Comparison of ENCODE assay signal across 9 cellular contexts in genomic region chr14:64755661-64756265, GRCh38. TPM values are rescaled to one million over a fixed set of nuclear protein-coding genes. Genes with fewer than 3 reads are reported as not detected.
DNase-seq lines count a peak whose midpoint lies in the region; ATAC-seq and TF ChIP-seq lines count a peak whose summit lies in the region.
"Had no signal": no experiment of that assay in that cellular context is flagged by ENCODE, and none has a peak within 500 bp of the region (broad histone marks: within the 10 kb centered on the region; RNA-seq: fewer than 3 reads in every experiment).

No MANE protein-coding gene starts in this region.

- H3K27me3 ChIP-seq in CD4-positive, CD25-positive, alpha-beta regulatory T cell (ENCODE audit: control insufficient read depth, insufficient read depth, low read length): no peaks in the 10 kb centered on the region
- H3K27me3 ChIP-seq in mesendoderm (ENCODE audit: insufficient read depth, low read length, poor library complexity): no peaks in the 10 kb centered on the region

- no peak overlapping the region for H3K23ac ChIP-seq in mesendoderm (ENCODE audit: low read length)

- peaks cover 0 to 50% (median 19%) of the 10 kb centered on the region in 4 donors for H3K4me1 Mint-ChIP-seq in CD4-positive, CD25-positive, alpha-beta regulatory T cell
- peaks cover 27% of the 10 kb centered on the region for H3K4me1 Mint-ChIP-seq in activated T-cell treated with anti-CD3 and anti-CD28 coated beads, Interleukin-2, amount 50 U/mL, for 24 hours (ENCODE audit: low read depth)
- H3K4me1 Mint-ChIP-seq in natural killer cell: peaks cover 61 to 71% of the 10 kb centered on the region in 2 donors

- H3K56ac ChIP-seq in mesendoderm (ENCODE audit: low read length): no peak overlapping the region

- no peak overlapping the region for H3K18ac ChIP-seq in mesendoderm (ENCODE audit: low read length)

- no peak overlapping the region for H3K4me2 ChIP-seq in mesendoderm (ENCODE audit: low read length)

- H2AK5ac ChIP-seq in mesendoderm (ENCODE audit: low read length): no peak overlapping the region

- no peaks in the 10 kb centered on the region for H3K36me3 ChIP-seq in CD4-positive, CD25-positive, alpha-beta regulatory T cell (ENCODE audit: control insufficient read depth, insufficient read depth, low read length)
- no peaks in the 10 kb centered on the region for H3K36me3 ChIP-seq in mesendoderm (ENCODE audit: control insufficient read depth, insufficient read depth, low read length)

- no peak for TF ChIP-seq CTCF in natural killer cell (IDR thresholded peaks at IDR 0.05)

- H3K27ac ChIP-seq in CD4-positive, CD25-positive, alpha-beta regulatory T cell (ENCODE audit: insufficient read depth, low read length, poor library complexity, severe bottlenecking): peak overlapping the region; percentile 59
- no peak overlapping the region for H3K27ac ChIP-seq in mesendoderm (ENCODE audit: low read depth, low read length)
- H3K27ac ChIP-seq: SK-N-MC had no signal

- H2BK15ac ChIP-seq in mesendoderm (replicated peaks; ENCODE audit: low read depth): no peak overlapping the region

- H3K9me3 ChIP-seq in CD4-positive, CD25-positive, alpha-beta regulatory T cell (ENCODE audit: control insufficient read depth in 2 of 2, low read length in 2 of 2): no peaks in the 10 kb centered on the region

- no peak overlapping the region for H2BK120ac ChIP-seq in mesendoderm (ENCODE audit: low read depth, low read length)

- H2BK5ac ChIP-seq in mesendoderm (ENCODE audit: low read length): no peak overlapping the region

- no peaks in the 10 kb centered on the region for H3K36me3 Mint-ChIP-seq in CD4-positive, CD25-positive, alpha-beta regulatory T cell
- H3K36me3 Mint-ChIP-seq in activated T-cell treated with anti-CD3 and anti-CD28 coated beads, Interleukin-2, amount 50 U/mL, for 24 hours (ENCODE audit: low read depth): no peaks in the 10 kb centered on the region
- H3K36me3 Mint-ChIP-seq in natural killer cell: no peaks in the 10 kb centered on the region

- H4K8ac ChIP-seq in mesendoderm (ENCODE audit: low read depth, low read length): no peak overlapping the region

- intact Hi-C loops in natural killer cell (cut with micrococcal nuclease): loop anchor here (2.0 to 5.0 kb wide), 2 partner anchors 33 to 51 kb away; partner anchors contain the start of gene PLEKHG3
- intact Hi-C loops in posterior vena cava (cut with DNase I): no loop called here

- no CpG with 5 or more reads among the region's 10 CpGs for WGBS in mesendoderm (ENCODE audit: extremely low coverage, insufficient coverage, low lambda C conversion rate)

- H3K27me3 Mint-ChIP-seq in CD4-positive, CD25-positive, alpha-beta regulatory T cell: peaks cover 16% of the 10 kb centered on the region
- peaks cover 3% of the 10 kb centered on the region for H3K27me3 Mint-ChIP-seq in activated T-cell treated with anti-CD3 and anti-CD28 coated beads, Interleukin-2, amount 50 U/mL, for 24 hours
- H3K27me3 Mint-ChIP-seq in natural killer cell (ENCODE audit: low read depth in 2 of 2): peaks cover 0 to 4% of the 10 kb centered on the region in 2 donors

- peaks cover 46% of the 10 kb centered on the region for H3K4me1 ChIP-seq in CD4-positive, CD25-positive, alpha-beta regulatory T cell (ENCODE audit: control insufficient read depth, insufficient read depth, low read length, poor library complexity, severe bottlenecking)
- H3K4me1 ChIP-seq in mesendoderm (ENCODE audit: control insufficient read depth, low read depth, low read length): peaks cover 21% of the 10 kb centered on the region

- peak overlapping the region; percentile 80 to 92 (median 85) for H3K27ac Mint-ChIP-seq in CD4-positive, CD25-positive, alpha-beta regulatory T cell
- H3K27ac Mint-ChIP-seq in activated T-cell treated with anti-CD3 and anti-CD28 coated beads, Interleukin-2, amount 50 U/mL, for 24 hours: no peak overlapping the region
- peak overlapping the region; percentile 70 to 85 for H3K27ac Mint-ChIP-seq in natural killer cell

- H3K9ac ChIP-seq in mesendoderm (ENCODE audit: low read length): no peak overlapping the region

- H3K4me3 ChIP-seq in CD4-positive, CD25-positive, alpha-beta regulatory T cell (ENCODE audit: low read depth, low read length): peak overlapping the region; percentile 57
- no peak overlapping the region for H3K4me3 ChIP-seq in mesendoderm (ENCODE audit: low read length)
- H3K4me3 ChIP-seq: SK-N-MC had no signal

- no peak overlapping the region for H4K5ac ChIP-seq in mesendoderm (ENCODE audit: low read length)

- peak; percentile 89 for ATAC-seq in CD4-positive, CD25-positive, alpha-beta regulatory T cell (ENCODE audit: low read depth in 2 of 2)
- ATAC-seq in natural killer cell: peak; percentile 86 to 88 (median 86)

- peak overlapping the region; percentile 0 to 36 (median 32) for H3K4me3 Mint-ChIP-seq in CD4-positive, CD25-positive, alpha-beta regulatory T cell
- H3K4me3 Mint-ChIP-seq in activated T-cell treated with anti-CD3 and anti-CD28 coated beads, Interleukin-2, amount 50 U/mL, for 24 hours: no peak overlapping the region
- peak overlapping the region; percentile 75 for H3K4me3 Mint-ChIP-seq in natural killer cell

- no peaks in the 10 kb centered on the region for H3K9me3 Mint-ChIP-seq in CD4-positive, CD25-positive, alpha-beta regulatory T cell
- H3K9me3 Mint-ChIP-seq in activated T-cell treated with anti-CD3 and anti-CD28 coated beads, Interleukin-2, amount 50 U/mL, for 24 hours: no peaks in the 10 kb centered on the region
- H3K9me3 Mint-ChIP-seq in natural killer cell: no peaks in the 10 kb centered on the region

- H3K79me2 ChIP-seq in mesendoderm (ENCODE audit: control insufficient read depth, insufficient read depth, low read length): no peaks in the 10 kb centered on the region

- no peak overlapping the region for H3K4ac ChIP-seq in mesendoderm (ENCODE audit: low read depth, low read length)

- DNase-seq in CD4-positive, CD25-positive, alpha-beta regulatory T cell: peak; percentile 52 to 69 (median 68)
- DNase-seq in NCI-H226: peak; percentile 84
- DNase-seq in activated T-cell treated with anti-CD3 and anti-CD28 coated beads, Interleukin-2, amount 50 U/mL, for 24 hours: peak; percentile 62
- DNase-seq in natural killer cell: peak; percentile 39
- DNase-seq in dermis blood vessel endothelial cell: no peak
- DNase-seq in GDM1 (lab: John Stamatoyannopoulos, UW): no peak
- no peak for DNase-seq in posterior vena cava (ENCODE audit: low spot score)
- DNase-seq in mesendoderm: no peak

- H3K79me1 ChIP-seq in mesendoderm (ENCODE audit: low read length): no peaks in the 10 kb centered on the region

RNA-seq across cellular contexts. Expression of gene PLEKHG3, which starts 51.5 kb away (rescaled TPM):
- total RNA-seq in CD4-positive, CD25-positive, alpha-beta regulatory T cell: 31.9 TPM
- polyA plus RNA-seq in CD4-positive, CD25-positive, alpha-beta regulatory T cell: 10 to 100 TPM in 1 of 4 donors, 1 to 10 TPM in 3; 2.1 to 10.5 (median 4.5) TPM
- total RNA-seq in natural killer cell: 100 to 1,000 TPM; 184 to 285 (median 225) TPM
- 9.2 and 9.4 TPM in 2 replicates for total RNA-seq in dermis blood vessel endothelial cell
- total RNA-seq in posterior vena cava: 10 to 100 TPM; 54.6 to 58.1 TPM
- polyA plus RNA-seq in mesendoderm (2013, experiment 1 of 2): 20.7 TPM
- polyA plus RNA-seq in mesendoderm (2013, experiment 2 of 2): 21.8 TPM

Comparison
In these comparisons a context has a peak if more than half of its experiments do, and no peak if none do; other contexts are left out.
1. DNase-seq: peak in CD4-positive, CD25-positive, alpha-beta regulatory T cell (3 of 3), NCI-H226 (single experiment), activated T-cell treated with anti-CD3 and anti-CD28 coated beads, Interleukin-2, amount 50 U/mL, for 24 hours (single experiment) and natural killer cell (single experiment); none in dermis blood vessel endothelial cell (single experiment), GDM1 (single experiment), posterior vena cava (single experiment) and mesendoderm (single experiment).